ENCODE assay signal across 17 cellular contexts in genomic region chr21:29104239-29104708, GRCh38. TPM values are rescaled to one million over a fixed set of nuclear protein-coding genes. Genes with fewer than 3 reads are reported as not detected.
DNase-seq lines count a peak whose midpoint lies in the region; ATAC-seq and TF ChIP-seq lines count a peak whose summit lies in the region.
"Had no signal": no experiment of that assay in that cellular context is flagged by ENCODE, and none has a peak within 500 bp of the region (broad histone marks: within the 10 kb centered on the region; RNA-seq: fewer than 3 reads in every experiment).

No MANE protein-coding gene starts in this region.

- DNase-seq in DMS79 treated with DMSO at 0.1 percent for 48 hours (lab: John Stamatoyannopoulos, UW) (peak; percentile 54), HFFc6 (no peak), NCI-H510A (lab: John Stamatoyannopoulos, UW) (peak; percentile 66), kidney tubule cell (ENCODE audit: low spot score) (peak; percentile 49), thyroid gland (no peak), head of caudate nucleus (no peak), SIG-M5 (lab: John Stamatoyannopoulos, UW) (no peak)
- no peak for DNase-seq in activated CD8-positive, alpha-beta memory T cell treated with anti-CD3 and anti-CD28 coated beads, Interleukin-2, amount 10 ng/mL, durations not matched to agents 7 days and 5 days
- DNase-seq: activated T-cell treated with anti-CD3 and anti-CD28 coated beads, Interleukin-2, amount 50 U/mL, for 1 hour; brain microvascular endothelial cell; erythroblast; Karpas-422; natural killer cell; NCI-H526; spleen had no signal

- no peak for TF ChIP-seq CTCF in HFFc6 (IDR thresholded peaks at IDR 0.05)
- no peak for TF ChIP-seq CTCF in thyroid gland (IDR thresholded peaks at IDR 0.05)

- peaks cover 46% of the 10 kb centered on the region for H3K4me1 Mint-ChIP-seq in HFFc6 (ENCODE audit: low read depth)
- peaks cover 10% of the 10 kb centered on the region for H3K4me1 Mint-ChIP-seq in activated CD8-positive, alpha-beta memory T cell treated with anti-CD3 and anti-CD28 coated beads, Interleukin-2, amount 10 ng/mL, durations not matched to agents 7 days and 5 days
- H3K4me1 Mint-ChIP-seq: natural killer cell had no signal

- ATAC-seq in activated CD8-positive, alpha-beta memory T cell treated with anti-CD3 and anti-CD28 coated beads, Interleukin-2, amount 10 ng/mL, durations not matched to agents 7 days and 5 days: no peak
- ATAC-seq: natural killer cell, WTC11 had no signal

- no peaks in the 10 kb centered on the region for H3K27me3 Mint-ChIP-seq in HFFc6 (ENCODE audit: insufficient read depth)
- no peaks in the 10 kb centered on the region for H3K27me3 Mint-ChIP-seq in activated CD8-positive, alpha-beta memory T cell treated with anti-CD3 and anti-CD28 coated beads, Interleukin-2, amount 10 ng/mL, durations not matched to agents 7 days and 5 days

- peak overlapping the region; percentile 39; the same call in 1 of the 2 replicates for H3K27ac Mint-ChIP-seq in HFFc6
- no peak overlapping the region for H3K27ac Mint-ChIP-seq in activated CD8-positive, alpha-beta memory T cell treated with anti-CD3 and anti-CD28 coated beads, Interleukin-2, amount 10 ng/mL, durations not matched to agents 7 days and 5 days
- H3K27ac Mint-ChIP-seq: natural killer cell, WTC11 had no signal

- H3K36me3 ChIP-seq in thyroid gland: no peaks in the 10 kb centered on the region
- H3K36me3 ChIP-seq: brain microvascular endothelial cell, SJSA1 had no signal

- no peaks in the 10 kb centered on the region for H3K9me3 ChIP-seq in thyroid gland
- H3K9me3 ChIP-seq: SJSA1, spleen had no signal

- H3K9me3 Mint-ChIP-seq in HFFc6: no peaks in the 10 kb centered on the region
- no peaks in the 10 kb centered on the region for H3K9me3 Mint-ChIP-seq in activated CD8-positive, alpha-beta memory T cell treated with anti-CD3 and anti-CD28 coated beads, Interleukin-2, amount 10 ng/mL, durations not matched to agents 7 days and 5 days (ENCODE audit: low read depth)
- H3K9me3 Mint-ChIP-seq: natural killer cell had no signal

- 65 to 66% methylated on average over 7 of the region's 7 CpGs for WGBS in thyroid gland, 2 donors

- H3K36me3 Mint-ChIP-seq in HFFc6 (ENCODE audit: low read depth): 0 out of 2 replicates have a peak, but pooled peaks cover 4% of the 10 kb centered on the region
- peaks cover 11% of the 10 kb centered on the region for H3K36me3 Mint-ChIP-seq in activated CD8-positive, alpha-beta memory T cell treated with anti-CD3 and anti-CD28 coated beads, Interleukin-2, amount 10 ng/mL, durations not matched to agents 7 days and 5 days
- H3K36me3 Mint-ChIP-seq: natural killer cell, WTC11 had no signal

- H3K27ac ChIP-seq in thyroid gland: no peak overlapping the region
- H3K27ac ChIP-seq: brain microvascular endothelial cell, SJSA1, spleen had no signal

- intact Hi-C loops in thyroid gland (cut with DNase I) (no loop called here), head of caudate nucleus (cut with DNase I) (no loop called here)

- no peak overlapping the region for H3K4me3 ChIP-seq in thyroid gland (replicated peaks in 1 of 3)
- H3K4me3 ChIP-seq: SJSA1, spleen had no signal

- no peaks in the 10 kb centered on the region for H3K27me3 ChIP-seq in thyroid gland
- H3K27me3 ChIP-seq: brain microvascular endothelial cell, SJSA1, spleen had no signal

- CTCF ChIA-PET in activated CD8-positive, alpha-beta memory T cell treated with anti-CD3 and anti-CD28 coated beads, Interleukin-2, amount 10 ng/mL, durations not matched to agents 7 days and 5 days (lab: Charles Lee): interaction anchor here (0.6 to 1.1 kb wide), 2 partner anchors 14 to 282 kb away, joined by 3 to 4 read pairs; no protein-coding TSS in a partner anchor

- no peak for TF ChIP-seq POLR2A in thyroid gland (IDR thresholded peaks at IDR 0.05)

- no peaks in the 10 kb centered on the region for H3K4me1 ChIP-seq in thyroid gland
- H3K4me1 ChIP-seq: SJSA1 had no signal

- no peak overlapping the region for H3K4me3 Mint-ChIP-seq in HFFc6
- H3K4me3 Mint-ChIP-seq in activated CD8-positive, alpha-beta memory T cell treated with anti-CD3 and anti-CD28 coated beads, Interleukin-2, amount 10 ng/mL, durations not matched to agents 7 days and 5 days: no peak overlapping the region
- H3K4me3 Mint-ChIP-seq: natural killer cell, WTC11 had no signal

RNA-seq across cellular contexts. Expression of gene MAP3K7CL, which starts 26.2 kb away (rescaled TPM):
- 10 to 100 TPM in 1 of 6 experiments, 1 to 10 TPM in 5; 6.2 to 11.4 (median 7.6) TPM for total RNA-seq in HFFc6 (2021; fragmentation: NEBNext Ultra II Directional; extraction: Animal tissue kit (Norgen Biotek cat#: 25700))
- 1 to 10 TPM; 4.1 to 8.0 (median 4.9) TPM for total RNA-seq in thyroid gland
- total RNA-seq in activated CD8-positive, alpha-beta memory T cell treated with anti-CD3 and anti-CD28 coated beads, Interleukin-2, amount 10 ng/mL, durations not matched to agents 7 days and 5 days: 1 to 10 TPM; 9.3 to 9.5 TPM

RNA-seq across cellular contexts. Expression of gene CCT8, which starts 30.8 kb away (rescaled TPM):
- total RNA-seq in HFFc6 (2021; fragmentation: NEBNext Ultra II Directional; extraction: Animal tissue kit (Norgen Biotek cat#: 25700)): 100 to 1,000 TPM; 209 to 258 (median 227) TPM
- total RNA-seq in thyroid gland: 10 to 100 TPM; 75.4 to 99.3 (median 86.7) TPM
- total RNA-seq in activated CD8-positive, alpha-beta memory T cell treated with anti-CD3 and anti-CD28 coated beads, Interleukin-2, amount 10 ng/mL, durations not matched to agents 7 days and 5 days: 100 to 1,000 TPM; 235 to 301 TPM

Comparison
In these comparisons a context has a peak if more than half of its experiments do, and no peak if none do; other contexts are left out.
1. DNase-seq: peak in DMS79 treated with DMSO at 0.1 percent for 48 hours (single experiment), NCI-H510A (single experiment) and kidney tubule cell (single experiment); none in HFFc6 (single experiment), thyroid gland (0 of 2), head of caudate nucleus (0 of 42), activated CD8-positive, alpha-beta memory T cell treated with anti-CD3 and anti-CD28 coated beads, Interleukin-2, amount 10 ng/mL, durations not matched to agents 7 days and 5 days (single experiment) and SIG-M5 (single experiment).